Comparison of ENCODE assay signal across 8 cellular contexts in genomic region chr12:124625867-124626675, GRCh38. TPM values are rescaled to one million over a fixed set of nuclear protein-coding genes. Genes with fewer than 3 reads are reported as not detected.
A peak's percentile ranks its signal among the peaks of the same experiment; 100 is the strongest.
DNase-seq lines count a peak whose midpoint lies in the region; ATAC-seq lines count a peak whose summit lies in the region.

No MANE protein-coding gene starts in this region.

- in situ Hi-C loops in ACHN (cut with HindIII; ENCODE audit: low pct_ligation_motif_present, low pct_unique_long_range_greater_than_20kb, low sequenced_read_pairs) = no loop called here

- H3K4me3 ChIP-seq in duodenal mucosa (ENCODE audit: low read depth in 1 of 2, low read length in 2 of 2) = peak overlapping the region in 1 of 2 donors; percentile 41

- H3K9ac ChIP-seq in duodenal mucosa (ENCODE audit: low read depth in 1 of 2, low read length in 2 of 2) = peak overlapping the region in 1 of 2 donors; percentile 47

- H3K4me1 ChIP-seq in duodenal mucosa (ENCODE audit: control insufficient read depth in 1 of 2, insufficient read depth in 2 of 2, low read length in 2 of 2) = peaks cover 14 to 18% of the 10 kb centered on the region in 2 donors

- H3K9me3 ChIP-seq in duodenal mucosa (ENCODE audit: control insufficient read depth in 1 of 2, low read length in 2 of 2) = peaks cover 0 to 3% of the 10 kb centered on the region in 2 donors

- DNase-seq in ACHN (peak; percentile 68), NOMO-1 (lab: John Stamatoyannopoulos, UW; ENCODE audit: unreplicated experiment in 2 of 2) (peak; percentile 57 to 77), mesenteric fat pad (ENCODE audit: low spot score) (peak; percentile 95), NCI-H2107 treated with DMSO at 0.1 percent for 48 hours (lab: John Stamatoyannopoulos, UW; ENCODE audit: unreplicated experiment) (no peak), NCI-H1436 treated with DMSO at 0.1 percent for 48 hours (lab: John Stamatoyannopoulos, UW) (no peak)
- DNase-seq in stimulated activated CD4-positive, alpha-beta T cell treated with anti-CD3 and anti-CD28 coated beads, Interleukin-4, amount 100 ng/mL, for 4 hours = no peak

- peak overlapping the region; percentile 67 for H3K27ac ChIP-seq in duodenal mucosa (ENCODE audit: low read depth, low read length)

- ATAC-seq in HG02763 (IDR thresholded peaks at IDR 0.05; ENCODE audit: unreplicated experiment) = no peak

- H3K27me3 ChIP-seq in duodenal mucosa (ENCODE audit: control insufficient read depth in 1 of 2, insufficient read depth in 2 of 2, low read length in 2 of 2) = no peaks in the 10 kb centered on the region

- no peaks in the 10 kb centered on the region for H3K36me3 ChIP-seq in duodenal mucosa (ENCODE audit: control insufficient read depth in 1 of 2, insufficient read depth in 2 of 2, low read length in 2 of 2)

RNA-seq across cellular contexts. Expression of gene NCOR2, which starts 58.7 kb away (rescaled TPM):
- total RNA-seq in mesenteric fat pad = 248 TPM

Comparison
In these comparisons a context has a peak if more than half of its experiments do, and no peak if none do; other contexts are left out.
1. DNase-seq: peak in ACHN (single experiment), NOMO-1 (2 of 2) and mesenteric fat pad (single experiment); none in stimulated activated CD4-positive, alpha-beta T cell treated with anti-CD3 and anti-CD28 coated beads, Interleukin-4, amount 100 ng/mL, for 4 hours (0 of 2), NCI-H2107 treated with DMSO at 0.1 percent for 48 hours (single experiment) and NCI-H1436 treated with DMSO at 0.1 percent for 48 hours (single experiment).